ENCODE assay signal across 8 cellular contexts in genomic region chr1:30756545-30757195, GRCh38.
DNase-seq lines count a peak whose midpoint lies in the region; TF ChIP-seq lines count a peak whose summit lies in the region.

No MANE protein-coding gene starts in this region.

- H3K27me3 Mint-ChIP-seq in T-helper 1 cell treated with Interleukin-12 subunit alpha and Interleukin-12 subunit beta and Interleukin-4 antibody, amounts not matched to agents 30 μg/mL and 1 μg/mL, for 36 hours (ENCODE audit: low read depth), result no peaks in the 10 kb centered on the region

- no peak overlapping the region for H3K4me3 ChIP-seq in astrocyte of the spinal cord (ENCODE audit: low read depth, low read length)

- H3K4me1 Mint-ChIP-seq in T-helper 1 cell treated with Interleukin-12 subunit alpha and Interleukin-12 subunit beta and Interleukin-4 antibody, amounts not matched to agents 30 μg/mL and 1 μg/mL, for 36 hours (ENCODE audit: low read depth), result peaks cover 70% of the 10 kb centered on the region

- H3K4me3 Mint-ChIP-seq in T-helper 1 cell treated with Interleukin-12 subunit alpha and Interleukin-12 subunit beta and Interleukin-4 antibody, amounts not matched to agents 30 μg/mL and 1 μg/mL, for 36 hours, result peak overlapping the region; percentile 94

- H3K9me3 Mint-ChIP-seq in T-helper 1 cell treated with Interleukin-12 subunit alpha and Interleukin-12 subunit beta and Interleukin-4 antibody, amounts not matched to agents 30 μg/mL and 1 μg/mL, for 36 hours, result no peaks in the 10 kb centered on the region

- in situ Hi-C loops in astrocyte of the spinal cord (cut with HindIII; ENCODE audit: low sequenced_read_pairs), result no loop called here

- no peak for TF ChIP-seq CTCF in astrocyte of the spinal cord (IDR thresholded peaks at IDR 0.05; ENCODE audit: low read depth, low read length)

- peaks cover 30% of the 10 kb centered on the region for H3K36me3 Mint-ChIP-seq in T-helper 1 cell treated with Interleukin-12 subunit alpha and Interleukin-12 subunit beta and Interleukin-4 antibody, amounts not matched to agents 30 μg/mL and 1 μg/mL, for 36 hours (ENCODE audit: low read depth)

- H3K27ac Mint-ChIP-seq in T-helper 1 cell treated with Interleukin-12 subunit alpha and Interleukin-12 subunit beta and Interleukin-4 antibody, amounts not matched to agents 30 μg/mL and 1 μg/mL, for 36 hours, result peak overlapping the region; percentile 92

- DNase-seq in HCEC 1CT (peak; percentile 68), astrocyte of the spinal cord (ENCODE audit: low read depth, low spot score) (peak; percentile 90), kidney tubule cell (ENCODE audit: low spot score) (peak; percentile 92), NCI-H748 (lab: John Stamatoyannopoulos, UW; ENCODE audit: unreplicated experiment) (no peak), NCI-H2029 treated with DMSO at 0.1 percent for 48 hours (lab: John Stamatoyannopoulos, UW) (no peak), NCI-H187 treated with DMSO at 0.1 percent for 48 hours (lab: John Stamatoyannopoulos, UW) (no peak)
- peak; percentile 31 for DNase-seq in stimulated activated CD8-positive, alpha-beta memory T cell treated with anti-CD3 and anti-CD28 coated beads, Interleukin-12 subunit alpha, Interleukin-12 subunit beta, amount 100 ng/mL, for 24 hours (ENCODE audit: extremely low read depth)

Comparison
In these comparisons a context has a peak if more than half of its experiments do, and no peak if none do; other contexts are left out.
1. DNase-seq: peak in HCEC 1CT (single experiment), astrocyte of the spinal cord (single experiment), kidney tubule cell (single experiment) and stimulated activated CD8-positive, alpha-beta memory T cell treated with anti-CD3 and anti-CD28 coated beads, Interleukin-12 subunit alpha, Interleukin-12 subunit beta, amount 100 ng/mL, for 24 hours (single experiment); none in NCI-H748 (single experiment), NCI-H2029 treated with DMSO at 0.1 percent for 48 hours (single experiment) and NCI-H187 treated with DMSO at 0.1 percent for 48 hours (single experiment).